In the genomic region with DNA sequence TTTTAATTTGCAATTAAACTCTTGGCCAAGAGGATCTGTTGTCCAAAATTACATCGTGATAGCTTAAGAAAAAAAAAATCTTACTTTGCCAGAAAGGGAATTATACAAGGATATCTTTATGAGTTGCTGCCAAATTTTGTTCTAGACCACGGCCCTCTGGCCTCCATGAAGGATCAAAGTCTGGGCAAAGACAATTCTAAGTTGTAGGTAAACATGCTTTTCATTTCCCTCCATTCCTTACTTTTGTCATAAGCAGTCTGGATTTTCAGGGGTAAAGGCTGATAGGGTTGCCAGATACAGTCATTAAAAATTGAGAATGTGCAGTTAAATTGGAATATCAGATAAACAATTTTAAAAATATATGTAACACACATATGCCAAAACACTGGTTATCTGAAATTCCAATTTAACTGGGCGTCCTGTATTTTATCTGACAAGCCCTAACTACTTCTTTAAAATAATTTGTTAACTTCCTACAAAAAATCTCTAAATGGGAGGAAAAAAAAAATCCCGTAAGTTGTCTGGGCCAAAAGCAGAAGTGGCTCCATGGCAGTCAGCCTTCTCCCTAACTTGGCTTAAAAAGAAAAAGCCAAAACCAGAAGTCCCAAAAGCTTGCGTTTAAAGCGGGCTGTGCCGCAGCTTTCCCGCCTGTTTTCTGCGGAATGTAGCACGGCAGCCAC, we compare ENCODE assay signal across 8 cellular contexts.
DNase-seq lines count a peak whose midpoint lies in the region; ATAC-seq and TF ChIP-seq lines count a peak whose summit lies in the region.

No MANE protein-coding gene starts in this region.

- H3K9ac ChIP-seq in rectal smooth muscle tissue (ENCODE audit: low read length) = peak overlapping the region; percentile 63

- no peaks in the 10 kb centered on the region for H3K9me3 ChIP-seq in esophagus (ENCODE audit: control insufficient read depth in 2 of 2, insufficient read depth in 1 of 2, low read depth in 1 of 2, low read length in 1 of 2)

- H3K36me3 ChIP-seq in esophagus (ENCODE audit: control insufficient read depth in 2 of 2, insufficient read depth in 2 of 2, low read length in 1 of 2) (no peaks in the 10 kb centered on the region), rectal smooth muscle tissue (ENCODE audit: control insufficient read depth, insufficient read depth, low read length) (no peaks in the 10 kb centered on the region)

- H3K27me3 ChIP-seq in esophagus (ENCODE audit: control insufficient read depth in 1 of 2, insufficient read depth in 2 of 2, low read length in 2 of 2) (no peaks in the 10 kb centered on the region), rectal smooth muscle tissue (ENCODE audit: control insufficient read depth, insufficient read depth, low read length) (no peaks in the 10 kb centered on the region)

- 5 to 6% methylated on average over 10 of the region's 10 CpGs for whole genome bisulfite sequencing in esophagus, 2 donors

- peak overlapping the region; percentile 93 to 100 for H3K27ac ChIP-seq in esophagus (ENCODE audit: low read depth in 2 of 2, low read length in 1 of 2)
- peak overlapping the region; percentile 99 for H3K27ac ChIP-seq in rectal smooth muscle tissue (ENCODE audit: low read depth, low read length)

- H3K4me1 ChIP-seq in esophagus (ENCODE audit: control insufficient read depth in 2 of 2, insufficient read depth in 2 of 2, low read length in 1 of 2) (no peaks in the 10 kb centered on the region), rectal smooth muscle tissue (ENCODE audit: control insufficient read depth, insufficient read depth, low read length) (peaks cover 8% of the 10 kb centered on the region)

- ATAC-seq in esophagus mucosa = no peak
- no peak for ATAC-seq in HG02571 (IDR thresholded peaks at IDR 0.05; ENCODE audit: unreplicated experiment)

- no peak for TF ChIP-seq CTCF in GM12865 (IDR thresholded peaks at IDR 0.05; ENCODE audit: insufficient read depth, low read depth, low read length, missing control alignments)

- DNase-seq in GM12865 (ENCODE audit: low read depth) (peak; percentile 17), OCI-M1 (lab: John Stamatoyannopoulos, UW) (peak; percentile 70), T1000 (lab: John Stamatoyannopoulos, UW) (no peak)
- no peak for DNase-seq in stimulated activated CD4-positive, alpha-beta T cell treated with anti-CD3 and anti-CD28 coated beads, Interleukin-2, amount 100 ng/mL, for 24 hours

- H3K4me3 ChIP-seq in GM12865 (ENCODE audit: low read depth, low read length) (peak overlapping the region; percentile 97), esophagus (ENCODE audit: low read depth in 1 of 2, low read length in 2 of 2) (peak overlapping the region; percentile 65 to 80), rectal smooth muscle tissue (ENCODE audit: low read length) (peak overlapping the region; percentile 86)

Comparison
In these comparisons a context has a peak if more than half of its experiments do, and no peak if none do; other contexts are left out.
1. DNase-seq: peak in GM12865 (single experiment) and OCI-M1 (single experiment); none in stimulated activated CD4-positive, alpha-beta T cell treated with anti-CD3 and anti-CD28 coated beads, Interleukin-2, amount 100 ng/mL, for 24 hours (0 of 2) and T1000 (single experiment).
2. Peak in every context shown above with its lines, with median percentiles within 50 percentile points of each other: H3K4me3 ChIP-seq.